Comparison of ENCODE assay signal across 8 cellular contexts in genomic region chr11:66345316-66345649, GRCh38.
DNase-seq lines count a peak whose midpoint lies in the region; ATAC-seq and TF ChIP-seq lines count a peak whose summit lies in the region.

No MANE protein-coding gene starts in this region.

- ATAC-seq in GM18502 (IDR thresholded peaks at IDR 0.05; ENCODE audit: poor library complexity, unreplicated experiment) (peak; percentile 15), HG03571 (IDR thresholded peaks at IDR 0.05; ENCODE audit: unreplicated experiment) (no peak)

- peaks cover 8% of the 10 kb centered on the region; the same call in 1 of the 2 replicates for H3K27me3 ChIP-seq in HUES6 (ENCODE audit: control insufficient read depth, insufficient read depth, low read length)
- H3K27me3 ChIP-seq in neuron (ENCODE audit: insufficient read depth, low read length) = no peaks in the 10 kb centered on the region

- H3K4me1 ChIP-seq in HUES6 (ENCODE audit: control insufficient read depth, insufficient read depth, low read length) (peaks cover 12% of the 10 kb centered on the region), neuron (ENCODE audit: insufficient read depth, low read length) (peaks cover 29% of the 10 kb centered on the region)

- H3K4me3 ChIP-seq in HUES6 (ENCODE audit: low read depth, low read length) (peak overlapping the region; percentile 97), coronary artery (peak overlapping the region; percentile 100), neuron (ENCODE audit: low read length) (peak overlapping the region; percentile 91)

- peaks cover 19% of the 10 kb centered on the region for H3K36me3 ChIP-seq in HUES6 (ENCODE audit: control insufficient read depth, insufficient read depth, low read length)
- peaks cover 25% of the 10 kb centered on the region for H3K36me3 ChIP-seq in neuron (ENCODE audit: insufficient read depth, low read length)

- no peak overlapping the region for H2AFZ ChIP-seq in neuron (ENCODE audit: low read depth, low read length)

- DNase-seq in coronary artery (ENCODE audit: low spot score) (no peak), AG20443 (ENCODE audit: low spot score) (no peak), NCI-H1417 (lab: John Stamatoyannopoulos, UW) (no peak), GM03348 (ENCODE audit: low spot score) (no peak)

- no peak overlapping the region for H3K9ac ChIP-seq in HUES6 (ENCODE audit: low read length)

- H3K27ac ChIP-seq in HUES6 (ENCODE audit: low read depth, low read length) (no peak overlapping the region), coronary artery (peak overlapping the region; percentile 32 to 96)

- H3K9me3 ChIP-seq in HUES6 (ENCODE audit: control insufficient read depth, insufficient read depth, low read depth, low read length) (no peaks in the 10 kb centered on the region), neuron (ENCODE audit: low read length) (no peaks in the 10 kb centered on the region)

- TF ChIP-seq CTCF in coronary artery (IDR thresholded peaks at IDR 0.05) = no peak
